In the genomic region with DNA sequence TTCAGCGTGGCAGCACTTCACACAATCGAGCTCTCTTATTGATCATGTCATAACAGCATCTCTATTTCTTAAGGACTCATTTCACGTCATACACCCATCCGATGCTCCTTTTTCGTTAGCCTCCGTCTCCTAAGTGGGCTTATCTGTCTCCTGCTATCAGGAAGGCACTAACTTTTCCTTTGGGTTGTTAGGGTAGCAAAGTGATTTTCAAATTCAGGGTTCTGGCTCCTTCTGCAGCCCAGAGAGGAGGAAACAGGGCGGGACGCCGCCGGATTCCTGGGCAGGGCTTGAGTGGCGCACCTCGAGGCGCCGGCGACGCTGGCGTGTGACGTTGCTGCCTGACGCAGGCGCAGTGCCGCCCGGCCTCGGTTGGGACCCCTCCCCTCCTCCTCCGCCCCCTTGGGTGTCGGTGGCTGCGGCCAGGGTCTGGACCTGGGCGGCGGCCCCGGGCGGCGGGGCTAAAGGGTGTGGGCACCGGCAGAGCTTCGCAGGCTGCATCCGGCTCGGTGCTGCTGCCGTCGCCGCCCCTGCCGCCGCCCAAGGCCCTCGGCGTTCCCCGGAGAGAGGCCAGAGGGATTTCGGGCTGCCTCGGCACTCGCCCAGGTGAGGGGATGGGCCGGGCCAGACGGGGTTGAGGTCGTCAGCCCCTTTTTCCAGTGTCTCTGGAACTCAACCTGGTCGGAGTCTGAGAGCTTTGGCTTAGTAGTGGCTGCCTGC, we compare ENCODE assay signal across 8 cellular contexts.
A peak's percentile ranks its signal among the peaks of the same experiment; 100 is the strongest.
DNase-seq lines count a peak whose midpoint lies in the region; ATAC-seq, FAIRE-seq and TF ChIP-seq lines count a peak whose summit lies in the region.

A gene with protein sequence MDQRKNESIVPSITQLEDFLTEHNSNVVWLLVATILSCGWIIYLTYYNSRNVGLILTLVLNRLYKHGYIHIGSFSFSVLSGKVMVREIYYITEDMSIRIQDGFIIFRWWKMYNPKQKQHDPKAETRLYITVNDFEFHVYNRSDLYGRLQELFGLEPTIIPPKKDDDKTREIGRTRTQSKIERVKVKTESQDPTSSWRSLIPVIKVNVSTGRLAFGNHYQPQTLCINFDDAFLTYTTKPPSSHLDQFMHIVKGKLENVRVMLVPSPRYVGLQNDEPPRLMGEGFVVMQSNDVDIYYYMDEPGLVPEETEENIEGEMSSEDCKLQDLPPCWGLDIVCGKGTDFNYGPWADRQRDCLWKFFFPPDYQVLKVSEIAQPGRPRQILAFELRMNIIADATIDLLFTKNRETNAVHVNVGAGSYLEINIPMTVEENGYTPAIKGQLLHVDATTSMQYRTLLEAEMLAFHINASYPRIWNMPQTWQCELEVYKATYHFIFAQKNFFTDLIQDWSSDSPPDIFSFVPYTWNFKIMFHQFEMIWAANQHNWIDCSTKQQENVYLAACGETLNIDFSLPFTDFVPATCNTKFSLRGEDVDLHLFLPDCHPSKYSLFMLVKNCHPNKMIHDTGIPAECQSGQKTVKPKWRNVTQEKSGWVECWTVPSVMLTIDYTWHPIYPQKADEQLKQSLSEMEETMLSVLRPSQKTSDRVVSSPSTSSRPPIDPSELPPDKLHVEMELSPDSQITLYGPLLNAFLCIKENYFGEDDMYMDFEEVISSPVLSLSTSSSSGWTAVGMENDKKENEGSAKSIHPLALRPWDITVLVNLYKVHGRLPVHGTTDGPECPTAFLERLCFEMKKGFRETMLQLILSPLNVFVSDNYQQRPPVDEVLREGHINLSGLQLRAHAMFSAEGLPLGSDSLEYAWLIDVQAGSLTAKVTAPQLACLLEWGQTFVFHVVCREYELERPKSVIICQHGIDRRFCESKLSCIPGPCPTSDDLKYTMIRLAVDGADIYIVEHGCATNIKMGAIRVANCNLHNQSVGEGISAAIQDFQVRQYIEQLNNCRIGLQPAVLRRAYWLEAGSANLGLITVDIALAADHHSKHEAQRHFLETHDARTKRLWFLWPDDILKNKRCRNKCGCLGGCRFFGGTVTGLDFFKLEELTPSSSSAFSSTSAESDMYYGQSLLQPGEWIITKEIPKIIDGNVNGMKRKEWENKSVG (N-terminal part only) (plus strand): TSS at position 350 of the 717 bp plus-strand sequence. CDS start 18,317 bp downstream, outside the sequence.

- no peaks in the 10 kb centered on the region for H3K9me3 Mint-ChIP-seq in central memory CD8-positive, alpha-beta T cell

- peak; percentile 81 for FAIRE-seq in islet of Langerhans (lab: Jason Lieb, UNC)

- peak within 1 kb of the TSS; percentile 93 for H3K4me3 Mint-ChIP-seq in central memory CD8-positive, alpha-beta T cell

- H3K36me3 Mint-ChIP-seq in central memory CD8-positive, alpha-beta T cell (ENCODE audit: insufficient read depth), result peaks cover 13% of the 10 kb centered on the region

- POLR2A ChIA-PET in AG04449 (lab: Yijun Ruan, JAX), result no interaction called here

- TF ChIP-seq CTCF in AG04449 (IDR thresholded peaks at IDR 0.05; ENCODE audit: insufficient read depth, low read length, missing control alignments), result no peak

- CTCF ChIA-PET in AG04449 (lab: Yijun Ruan, JAX), result no interaction called here

- H3K27me3 Mint-ChIP-seq in central memory CD8-positive, alpha-beta T cell, result no peaks in the 10 kb centered on the region

- peak within 1 kb of the TSS; percentile 97 for H3K4me3 ChIP-seq in AG04449 (ENCODE audit: low read depth, low read length)

- peak within 1 kb of the TSS; percentile 96 for H3K27ac Mint-ChIP-seq in central memory CD8-positive, alpha-beta T cell (ENCODE audit: low read depth)

- DNase-seq in AG04449 (ENCODE audit: low read depth, low spot score), result no peak
- DNase-seq in NCI-H2227 (lab: John Stamatoyannopoulos, UW; ENCODE audit: unreplicated experiment), result peak; percentile 88
- DNase-seq in activated CD4-positive, CD25-positive, alpha-beta regulatory T cell treated with anti-CD3 and anti-CD28 coated beads, Interleukin-2, amount 50 U/mL, for 16 hours (ENCODE audit: low read depth, low spot score), result peak; percentile 73
- peak; percentile 73 for DNase-seq in central memory CD8-positive, alpha-beta T cell (ENCODE audit: low spot score in 2 of 2)
- peak; percentile 88 for DNase-seq in stimulated activated CD4-positive, alpha-beta T cell treated with anti-CD3 and anti-CD28 coated beads, Interleukin-12 subunit alpha, Interleukin-12 subunit beta, amount 100 ng/mL, for 4 hours

- peaks cover 56% of the 10 kb centered on the region for H3K4me1 Mint-ChIP-seq in central memory CD8-positive, alpha-beta T cell

- ATAC-seq in GM18868 (IDR thresholded peaks at IDR 0.05; ENCODE audit: unreplicated experiment) (peak; percentile 96), HG03108 (IDR thresholded peaks at IDR 0.05; ENCODE audit: unreplicated experiment) (peak; percentile 98)
- ATAC-seq in central memory CD8-positive, alpha-beta T cell (replicated peaks; ENCODE audit: extremely low read depth, poor library complexity, severe bottlenecking), result peak; percentile 88
